In genomic region chr2:219035942-219036341, GRCh38 we compare ENCODE assay signal across 20 cellular contexts. TPM values are rescaled to one million over a fixed set of nuclear protein-coding genes. Genes with fewer than 3 reads are reported as not detected.
DNase-seq lines count a peak whose midpoint lies in the region; ATAC-seq, FAIRE-seq and TF ChIP-seq lines count a peak whose summit lies in the region.
"Had no signal": no experiment of that assay in that cellular context is flagged by ENCODE, and none has a peak within 500 bp of the region (broad histone marks: within the 10 kb centered on the region; RNA-seq: fewer than 3 reads in every experiment).

No MANE protein-coding gene starts in this region.

- H3K4me3 ChIP-seq in bronchial epithelial cell (ENCODE audit: low read depth, low read length): no peak overlapping the region
- H3K4me3 ChIP-seq in neuronal stem cell (ENCODE audit: low read length in 2 of 2): no peak overlapping the region
- no peak overlapping the region for H3K4me3 ChIP-seq in upper lobe of right lung
- H3K4me3 ChIP-seq: A549, HAP-1, K562 had no signal

- no peak overlapping the region for H4K8ac ChIP-seq in neuronal stem cell (ENCODE audit: low read depth, low read length)

- no peak overlapping the region for H2AFZ ChIP-seq in neuronal stem cell (ENCODE audit: low read length)

- H3K14ac ChIP-seq in neuronal stem cell (ENCODE audit: low read length): peak overlapping the region; percentile 47

- peaks cover 2% of the 10 kb centered on the region for H3K79me1 ChIP-seq in neuronal stem cell (ENCODE audit: low read depth, low read length)

- peaks cover 0 to 3% (median 0%) of the 10 kb centered on the region in 7 donors for H3K9me3 Mint-ChIP-seq in CD14-positive monocyte
- H3K9me3 Mint-ChIP-seq: CD4-positive, alpha-beta memory T cell had no signal

- no peak overlapping the region for H3K23ac ChIP-seq in neuronal stem cell (ENCODE audit: low read depth, low read length, poor library complexity)

- peak overlapping the region; percentile 12 for H3K9ac ChIP-seq in neuronal stem cell (ENCODE audit: low read depth, low read length, poor library complexity)

- WGBS in neuronal stem cell (ENCODE audit: extremely low coverage in 2 of 2, insufficient read length in 2 of 2, insufficient replicate concordance in 1 of 2), 2 donors: no CpG with 5 or more reads among the region's 2 CpGs

- H3K27ac ChIP-seq in neuronal stem cell (replicated peaks; ENCODE audit: low read length) (no peak overlapping the region), upper lobe of right lung (no peak overlapping the region)
- H3K27ac ChIP-seq: 22Rv1, A549, C4-2B had no signal

- H3K4ac ChIP-seq in neuronal stem cell (ENCODE audit: low read length): no peak overlapping the region

- H3K27me3 ChIP-seq in bronchial epithelial cell (ENCODE audit: control insufficient read depth, insufficient read depth, low read length) (peaks cover 7% of the 10 kb centered on the region), neuronal stem cell (ENCODE audit: control insufficient read depth in 3 of 3, insufficient read depth in 3 of 3, low read depth in 1 of 3, low read length in 3 of 3) (peaks cover 0 to 32% (median 9%) of the 10 kb centered on the region in 3 experiments), upper lobe of right lung (peaks cover 64% of the 10 kb centered on the region)

- H3K4me1 ChIP-seq in neuronal stem cell (ENCODE audit: control insufficient read depth in 2 of 2, insufficient read depth in 1 of 2, low read depth in 1 of 2, low read length in 2 of 2): no peaks in the 10 kb centered on the region
- no peaks in the 10 kb centered on the region for H3K4me1 ChIP-seq in upper lobe of right lung
- H3K4me1 ChIP-seq: A549, HAP-1 had no signal

- H3K9me3 ChIP-seq in neuronal stem cell (replicated peaks in 1 of 2; ENCODE audit: control insufficient read depth in 2 of 2, insufficient read depth in 1 of 2, low read depth in 1 of 2, low read length in 2 of 2): no peaks in the 10 kb centered on the region
- no peaks in the 10 kb centered on the region for H3K9me3 ChIP-seq in upper lobe of right lung
- H3K9me3 ChIP-seq: A549, HAP-1 had no signal

- H3K36me3 ChIP-seq in bronchial epithelial cell (ENCODE audit: control insufficient read depth, insufficient read depth, low read length) (no peaks in the 10 kb centered on the region), neuronal stem cell (replicated peaks in 1 of 2; ENCODE audit: control insufficient read depth in 2 of 2, insufficient read depth in 2 of 2, low read length in 2 of 2) (no peaks in the 10 kb centered on the region), upper lobe of right lung (no peaks in the 10 kb centered on the region)
- H3K36me3 ChIP-seq: HAP-1 had no signal

- no peak overlapping the region for H2BK15ac ChIP-seq in neuronal stem cell (ENCODE audit: low read length)

- no peak overlapping the region for H3K18ac ChIP-seq in neuronal stem cell (ENCODE audit: low read length)

- ATAC-seq in upper lobe of right lung (no peak), HG03045 (IDR thresholded peaks at IDR 0.05; ENCODE audit: unreplicated experiment) (no peak)
- ATAC-seq: K562 had no signal

- FAIRE-seq in bronchial epithelial cell (lab: Jason Lieb, UNC): peak; percentile 28
- FAIRE-seq: A549, HTR-8/SVneo, K562 had no signal

- no peak overlapping the region for H2BK5ac ChIP-seq in neuronal stem cell (ENCODE audit: low read length)

- no peak overlapping the region for H2BK120ac ChIP-seq in neuronal stem cell (ENCODE audit: low read depth, low read length)

- peaks cover under 1% of the 10 kb centered on the region for H3K4me1 Mint-ChIP-seq in CD14-positive monocyte

- H3K27me3 Mint-ChIP-seq in CD14-positive monocyte (ENCODE audit: low read depth in 3 of 3): peaks cover 42 to 77% (median 51%) of the 10 kb centered on the region in 3 donors

- H2BK12ac ChIP-seq in neuronal stem cell (ENCODE audit: low read length): no peak overlapping the region

- no peak overlapping the region for H3K4me3 Mint-ChIP-seq in CD14-positive monocyte
- H3K4me3 Mint-ChIP-seq: CD4-positive, alpha-beta memory T cell had no signal

- peak overlapping the region; percentile 34 for H2AK5ac ChIP-seq in neuronal stem cell (ENCODE audit: low read depth, low read length)

- peak; percentile 22 for DNase-seq in CD14-positive monocyte (ENCODE audit: low spot score)
- no peak for DNase-seq in bronchial epithelial cell (ENCODE audit: low read depth)
- DNase-seq in neuronal stem cell (ENCODE audit: low spot score): no peak
- DNase-seq in upper lobe of right lung: peak; percentile 45
- DNase-seq in foreskin melanocyte: no peak
- DNase-seq in NCI-H510A treated with DMSO at 0.1 percent for 48 hours (lab: John Stamatoyannopoulos, UW): no peak
- DNase-seq: AML-193; CD4-positive, alpha-beta memory T cell; DMS79 treated with DMSO at 0.1 percent for 48 hours; GF-D8; IMR-90 had no signal

- H4K91ac ChIP-seq in neuronal stem cell (ENCODE audit: low read depth, low read length, poor library complexity): no peak overlapping the region

- no peaks in the 10 kb centered on the region for H3K36me3 Mint-ChIP-seq in CD14-positive monocyte
- H3K36me3 Mint-ChIP-seq: CD4-positive, alpha-beta memory T cell had no signal

- intact Hi-C loops in CD14-positive monocyte (cut with micrococcal nuclease) (no loop called here), upper lobe of right lung (cut with DNase I) (no loop called here)

- no peak overlapping the region for H3K4me2 ChIP-seq in neuronal stem cell (ENCODE audit: insufficient read depth, low read length, poor library complexity, severe bottlenecking)
- H3K4me2 ChIP-seq: A549 had no signal

- H3K27ac Mint-ChIP-seq in CD14-positive monocyte: no peak overlapping the region
- H3K27ac Mint-ChIP-seq: CD4-positive, alpha-beta memory T cell had no signal

- no peak for TF ChIP-seq CTCF in CD14-positive monocyte (IDR thresholded peaks at IDR 0.05)
- TF ChIP-seq CTCF in bronchial epithelial cell (IDR thresholded peaks at IDR 0.05; ENCODE audit: insufficient read depth, low read length, severe bottlenecking): no peak
- TF ChIP-seq CTCF in upper lobe of right lung (IDR thresholded peaks at IDR 0.05): no peak

RNA-seq across cellular contexts. Expression of gene CFAP65, which starts 5.4 kb away (rescaled TPM):
- polyA plus RNA-seq in CD14-positive monocyte: not detected
- not detected in 2 replicates for total RNA-seq in bronchial epithelial cell
- polyA plus RNA-seq in neuronal stem cell (2013, experiment 1 of 2): 0.26 TPM
- 0.26 TPM for polyA plus RNA-seq in neuronal stem cell (2013, experiment 2 of 2)
- not detected for total RNA-seq in upper lobe of right lung
- total RNA-seq: CD4-positive, alpha-beta memory T cell; IMR-90; K562 had no signal
- polyA plus RNA-seq: BJ; CD4-positive, alpha-beta memory T cell; IMR-90; K562 had no signal

RNA-seq across cellular contexts. Expression of gene IHH, which starts 24.8 kb away (rescaled TPM):
- polyA plus RNA-seq in CD14-positive monocyte: not detected
- total RNA-seq in bronchial epithelial cell: not detected in 2 replicates
- not detected for polyA plus RNA-seq in neuronal stem cell (2013, experiment 1 of 2)
- polyA plus RNA-seq in neuronal stem cell (2013, experiment 2 of 2): not detected
- 0.69 TPM for total RNA-seq in upper lobe of right lung
- total RNA-seq: H4, IMR-90 had no signal
- polyA plus RNA-seq: CD4-positive, alpha-beta memory T cell; IMR-90; K562 had no signal

RNA-seq across cellular contexts. Expression of gene CRYBA2, which starts 42.7 kb away (rescaled TPM):
- not detected for polyA plus RNA-seq in CD14-positive monocyte
- total RNA-seq in bronchial epithelial cell (not detected in 2 replicates), upper lobe of right lung (not detected)
- not detected for polyA plus RNA-seq in neuronal stem cell (2013, experiment 1 of 2)
- not detected for polyA plus RNA-seq in neuronal stem cell (2013, experiment 2 of 2)
- total RNA-seq: CD4-positive, alpha-beta memory T cell; H4; IMR-90 had no signal
- polyA plus RNA-seq: A549; CD4-positive, alpha-beta memory T cell; IMR-90 had no signal

RNA-seq across cellular contexts. Expression of gene FEV, which starts 51.0 kb away (rescaled TPM):
- polyA plus RNA-seq in CD14-positive monocyte: not detected
- total RNA-seq in bronchial epithelial cell: not detected in 2 replicates
- polyA plus RNA-seq in neuronal stem cell (2013, experiment 1 of 2): not detected
- not detected for polyA plus RNA-seq in neuronal stem cell (2013, experiment 2 of 2)
- not detected for total RNA-seq in upper lobe of right lung
- total RNA-seq: CD4-positive, alpha-beta memory T cell; H4; IMR-90 had no signal
- polyA plus RNA-seq: A549; BJ; CD4-positive, alpha-beta memory T cell; IMR-90 had no signal

Comparison
In these comparisons a context has a peak if more than half of its experiments do, and no peak if none do; other contexts are left out.
1. DNase-seq: peak in CD14-positive monocyte (single experiment) and upper lobe of right lung (single experiment); none in bronchial epithelial cell (single experiment), neuronal stem cell (single experiment), foreskin melanocyte (single experiment) and NCI-H510A treated with DMSO at 0.1 percent for 48 hours (single experiment).